ENCODE assay signal across 9 cellular contexts in the genomic region with DNA sequence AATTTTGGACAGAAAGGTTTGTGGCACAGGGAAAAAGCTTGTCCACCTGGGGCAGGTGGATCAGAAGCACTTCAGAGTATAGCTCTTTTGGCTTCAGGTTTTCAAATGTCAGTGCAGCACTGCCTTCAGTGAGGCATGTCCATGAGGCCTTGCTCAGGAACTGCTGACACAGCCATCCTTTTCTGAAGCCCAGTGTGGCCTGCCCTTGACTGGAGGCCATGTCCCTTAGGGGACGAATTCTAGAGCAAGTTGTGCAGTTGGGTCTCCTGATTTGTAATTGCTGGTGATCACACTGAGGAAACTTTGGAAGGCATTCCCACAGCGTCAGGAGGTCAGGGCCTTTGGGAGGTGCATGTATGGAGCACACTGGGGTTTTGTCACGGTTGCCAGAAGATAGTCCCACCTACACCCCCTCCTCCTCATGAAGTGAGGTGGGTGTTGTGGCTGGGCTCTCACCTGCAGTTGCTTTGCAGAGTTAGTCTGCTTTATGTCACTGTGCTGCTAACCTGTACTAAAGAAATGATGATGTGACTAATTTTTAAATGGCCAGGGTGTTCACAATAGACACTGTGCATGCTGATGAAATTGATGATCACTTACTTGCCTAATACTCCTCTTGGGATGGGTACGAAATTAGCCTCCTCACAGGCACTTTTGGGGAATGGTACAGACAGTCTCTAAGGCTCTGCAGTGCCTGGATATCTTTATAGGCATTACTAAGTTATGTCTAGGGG.
"Had no signal": no experiment of that assay in that cellular context is flagged by ENCODE, and none has a peak within 500 bp of the region (broad histone marks: within the 10 kb centered on the region; RNA-seq: fewer than 3 reads in every experiment).

No MANE protein-coding gene starts in this region.

- H3K27ac ChIP-seq: uterus had no signal

- H3K27me3 ChIP-seq: dorsolateral prefrontal cortex, uterus had no signal

- FAIRE-seq: islet of Langerhans had no signal

- DNase-seq: activated naive CD4-positive, alpha-beta T cell treated with anti-CD3 and anti-CD28 coated beads, Interleukin-2, amount 50 U/mL, for 16 hours; dorsolateral prefrontal cortex; mesendoderm; stimulated activated CD4-positive, alpha-beta T cell treated with anti-CD3 and anti-CD28 coated beads, Interleukin-1b, Interleukin-23, amount 100 ng/mL, for 48 hours; T-helper 9 cell; uterus had no signal

- H3K36me3 ChIP-seq: uterus had no signal

- H3K27ac Mint-ChIP-seq: activated T-helper 2 cell treated with anti-CD3 and anti-CD28 coated beads, Interferon-gamma antibody, Interleukin-2, Interleukin-4, amounts not matched to agents 10 μg/mL and 5 μg/mL and 100 μg/mL, durations not matched to agents 14 hours and 24 hours and 36 hours had no signal

- H3K4me1 ChIP-seq: uterus had no signal

- ATAC-seq: activated CD4-positive, CD25-positive, alpha-beta regulatory T cell treated with anti-CD3 and anti-CD28 coated beads, Interleukin-2, amount 50 U/mL, for 24 hours had no signal

- H3K9me3 Mint-ChIP-seq: activated T-helper 2 cell treated with anti-CD3 and anti-CD28 coated beads, Interferon-gamma antibody, Interleukin-2, Interleukin-4, amounts not matched to agents 10 μg/mL and 5 μg/mL and 100 μg/mL, durations not matched to agents 14 hours and 24 hours and 36 hours had no signal

- H3K4me3 ChIP-seq: dorsolateral prefrontal cortex, uterus had no signal

- H3K9me3 ChIP-seq: uterus had no signal
